25 cellular contexts compared by ENCODE assay signal in the genomic region with DNA sequence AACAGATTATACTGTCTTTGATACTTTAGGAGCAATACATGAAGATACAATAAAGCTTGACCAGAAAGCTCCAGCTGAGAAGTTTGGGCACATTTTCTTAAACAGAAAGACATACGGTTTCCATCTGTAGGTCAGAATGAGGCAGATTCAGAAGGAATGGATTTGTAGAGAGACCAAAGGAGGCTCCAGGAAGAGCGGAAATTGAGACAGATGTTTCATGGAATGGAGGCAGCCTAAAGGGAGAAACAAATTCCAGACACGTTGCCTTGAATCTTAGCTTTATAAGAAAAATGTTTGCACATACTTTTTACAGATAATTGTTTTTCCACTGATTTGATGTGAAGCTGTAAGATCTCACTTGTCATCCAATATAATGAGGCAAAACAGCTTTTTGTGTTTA. TPM values are rescaled to one million over a fixed set of nuclear protein-coding genes. Genes with fewer than 3 reads are reported as not detected.
DNase-seq lines count a peak whose midpoint lies in the region; ATAC-seq and TF ChIP-seq lines count a peak whose summit lies in the region.
"Had no signal": no experiment of that assay in that cellular context is flagged by ENCODE, and none has a peak within 500 bp of the region (broad histone marks: within the 10 kb centered on the region; RNA-seq: fewer than 3 reads in every experiment).

No MANE protein-coding gene starts in this region.

- H3K79me2 ChIP-seq in parathyroid adenoma, result no peaks in the 10 kb centered on the region

- H2AFZ ChIP-seq in parathyroid adenoma, result peak overlapping the region; percentile 44

- ATAC-seq in GM19023 (IDR thresholded peaks at IDR 0.05; ENCODE audit: unreplicated experiment) (no peak), HG02678 (IDR thresholded peaks at IDR 0.05; ENCODE audit: unreplicated experiment) (no peak)
- ATAC-seq: A549; activated CD8-positive, alpha-beta T cell treated with anti-CD3 and anti-CD28 coated beads, Interleukin-2, amount 10 ng/mL, durations not matched to agents 7 days and 5 days; activated naive CD4-positive, alpha-beta T cell treated with anti-CD3 and anti-CD28 coated beads, Interleukin-2, amount 50 U/mL, for 72 hours; activated T-cell treated with anti-CD3 and anti-CD28 coated beads, Interleukin-2, amount 50 U/mL, for 72 hours; body of pancreas; gastroesophageal sphincter; HCT116 had no signal

- H3K9ac ChIP-seq in parathyroid adenoma, result no peak overlapping the region

- no peaks in the 10 kb centered on the region for H3K27me3 ChIP-seq in parathyroid adenoma (ENCODE audit: control insufficient read depth, insufficient read depth, low read length)
- H3K27me3 ChIP-seq: body of pancreas, colonic mucosa, gastroesophageal sphincter, SJCRH30, upper lobe of left lung had no signal

- no peaks in the 10 kb centered on the region for H3K9me3 Mint-ChIP-seq in HFFc6
- H3K9me3 Mint-ChIP-seq: activated naive CD4-positive, alpha-beta T cell treated with anti-CD3 and anti-CD28 coated beads, Interleukin-2, amount 50 U/mL, for 72 hours; activated T-cell treated with anti-CD3 and anti-CD28 coated beads, Interleukin-2, amount 50 U/mL, for 72 hours had no signal

- peaks cover 23% of the 10 kb centered on the region for H3K4me1 Mint-ChIP-seq in HFFc6 (ENCODE audit: low read depth)
- H3K4me1 Mint-ChIP-seq: CD4-positive, CD25-positive, alpha-beta regulatory T cell had no signal

- no peak overlapping the region for H3K4me2 ChIP-seq in parathyroid adenoma (ENCODE audit: low read length)
- H3K4me2 ChIP-seq: A549 had no signal

- H3K4me1 ChIP-seq in parathyroid adenoma, result no peaks in the 10 kb centered on the region
- H3K4me1 ChIP-seq: A549, body of pancreas, colonic mucosa, gastroesophageal sphincter, SJCRH30 had no signal

- H3K36me3 ChIP-seq in parathyroid adenoma (ENCODE audit: control insufficient read depth, insufficient read depth, low read length), result no peaks in the 10 kb centered on the region
- H3K36me3 ChIP-seq: colonic mucosa, gastroesophageal sphincter, SJCRH30, upper lobe of left lung had no signal

- DNase-seq in AG09309 (ENCODE audit: low read depth) (peak; percentile 43), HFFc6 (no peak), fibroblast of the aortic adventitia (ENCODE audit: low read depth) (peak; percentile 65), kidney glomerular epithelial cell (lab: John Stamatoyannopoulos, UW) (no peak), H4 (ENCODE audit: low spot score) (no peak)
- DNase-seq: activated CD4-positive, CD25-positive, alpha-beta regulatory T cell; activated CD8-positive, alpha-beta T cell treated with anti-CD3 and anti-CD28 coated beads, Interleukin-2, amount 10 ng/mL, durations not matched to agents 7 days and 5 days; activated T-cell treated with anti-CD3 and anti-CD28 coated beads, Interleukin-2, amount 50 U/mL, for 72 hours; body of pancreas; CD4-positive, CD25-positive, alpha-beta regulatory T cell; colonic mucosa; NCI-H1436 treated with DMSO at 0.1 percent for 48 hours; NCI-H526 treated with DMSO at 0.1 percent for 48 hours; right cardiac atrium; SJCRH30; stimulated activated naive CD4-positive, alpha-beta T cell treated with Interleukin-2 at 50 U/mL for 16 hours; upper lobe of left lung had no signal

- no peak overlapping the region for H3K27ac ChIP-seq in parathyroid adenoma
- H3K27ac ChIP-seq: A549, body of pancreas, colonic mucosa, SJCRH30 had no signal

- H3K4me3 ChIP-seq in AG09309 (ENCODE audit: control insufficient read depth, low read depth, low read length) (no peak overlapping the region), fibroblast of the aortic adventitia (ENCODE audit: low read depth, low read length) (no peak overlapping the region), parathyroid adenoma (ENCODE audit: low read depth, low read length) (no peak overlapping the region)
- H3K4me3 ChIP-seq: A549, body of pancreas, colonic mucosa, gastroesophageal sphincter, SJCRH30, upper lobe of left lung had no signal

- H3K9me3 ChIP-seq in parathyroid adenoma (ENCODE audit: control insufficient read depth, low read length), result no peaks in the 10 kb centered on the region
- H3K9me3 ChIP-seq: A549, body of pancreas, colonic mucosa, gastroesophageal sphincter, SJCRH30, upper lobe of left lung had no signal

- peaks cover 2% of the 10 kb centered on the region; the same call in 1 of the 2 replicates for H3K27me3 Mint-ChIP-seq in HFFc6 (ENCODE audit: insufficient read depth)
- H3K27me3 Mint-ChIP-seq: CD4-positive, CD25-positive, alpha-beta regulatory T cell had no signal

- no peaks in the 10 kb centered on the region for H3K36me3 Mint-ChIP-seq in HFFc6 (ENCODE audit: low read depth)
- H3K36me3 Mint-ChIP-seq: activated naive CD4-positive, alpha-beta T cell treated with anti-CD3 and anti-CD28 coated beads, Interleukin-2, amount 50 U/mL, for 72 hours; CD4-positive, CD25-positive, alpha-beta regulatory T cell had no signal

- peak overlapping the region; percentile 73 for H3K27ac Mint-ChIP-seq in HFFc6
- H3K27ac Mint-ChIP-seq: activated CD8-positive, alpha-beta T cell treated with anti-CD3 and anti-CD28 coated beads, Interleukin-2, amount 10 ng/mL, durations not matched to agents 7 days and 5 days; activated naive CD4-positive, alpha-beta T cell treated with anti-CD3 and anti-CD28 coated beads, Interleukin-2, amount 50 U/mL, for 72 hours; activated T-cell treated with anti-CD3 and anti-CD28 coated beads, Interleukin-2, amount 50 U/mL, for 72 hours; CD4-positive, CD25-positive, alpha-beta regulatory T cell had no signal

- peak overlapping the region; percentile 35; the same call in 1 of the 2 replicates for H3K4me3 Mint-ChIP-seq in HFFc6
- H3K4me3 Mint-ChIP-seq: activated CD8-positive, alpha-beta T cell treated with anti-CD3 and anti-CD28 coated beads, Interleukin-2, amount 10 ng/mL, durations not matched to agents 7 days and 5 days; activated T-cell treated with anti-CD3 and anti-CD28 coated beads, Interleukin-2, amount 50 U/mL, for 72 hours; CD4-positive, CD25-positive, alpha-beta regulatory T cell had no signal

- TF ChIP-seq CTCF in AG09309 (IDR thresholded peaks at IDR 0.05; ENCODE audit: control insufficient read depth, insufficient read depth, low read depth, low read length, missing control alignments) (no peak), HFFc6 (IDR thresholded peaks at IDR 0.05) (no peak), fibroblast of the aortic adventitia (IDR thresholded peaks at IDR 0.05; ENCODE audit: insufficient read depth, low read length) (no peak), parathyroid adenoma (IDR thresholded peaks at IDR 0.05) (no peak)

RNA-seq across cellular contexts. Expression of a gene that starts 24.8 kb away (rescaled TPM):
- total RNA-seq in HFFc6 (2021; fragmentation: NEBNext Ultra II Directional; extraction: Animal tissue kit (Norgen Biotek cat#: 25700)), result not detected
- total RNA-seq in fibroblast of the aortic adventitia (ENCODE audit: low replicate concordance), result not detected in 2 replicates
- 5.6 and 7.6 TPM in 2 replicates for total RNA-seq in H4 (2014; rRNA removed; shearing (Covaris generic))
- total RNA-seq: activated CD8-positive, alpha-beta T cell treated with anti-CD3 and anti-CD28 coated beads, Interleukin-2, amount 10 ng/mL, durations not matched to agents 7 days and 5 days; activated naive CD4-positive, alpha-beta T cell treated with anti-CD3 and anti-CD28 coated beads, Interleukin-2, amount 50 U/mL, for 72 hours; activated T-cell treated with anti-CD3 and anti-CD28 coated beads, Interleukin-2, amount 50 U/mL, for 72 hours; body of pancreas; CD4-positive, CD25-positive, alpha-beta regulatory T cell; colonic mucosa; gastroesophageal sphincter; liver; right cardiac atrium; SJCRH30; upper lobe of left lung had no signal

RNA-seq across cellular contexts. Expression of a gene that starts 25.0 kb away (rescaled TPM):
- not detected for total RNA-seq in HFFc6 (2021; fragmentation: NEBNext Ultra II Directional; extraction: Animal tissue kit (Norgen Biotek cat#: 25700))
- total RNA-seq in fibroblast of the aortic adventitia (ENCODE audit: low replicate concordance), result not detected in 2 replicates
- not detected in 2 replicates for total RNA-seq in H4 (2014; rRNA removed; shearing (Covaris generic))
- total RNA-seq: activated CD8-positive, alpha-beta T cell treated with anti-CD3 and anti-CD28 coated beads, Interleukin-2, amount 10 ng/mL, durations not matched to agents 7 days and 5 days; activated naive CD4-positive, alpha-beta T cell treated with anti-CD3 and anti-CD28 coated beads, Interleukin-2, amount 50 U/mL, for 72 hours; activated T-cell treated with anti-CD3 and anti-CD28 coated beads, Interleukin-2, amount 50 U/mL, for 72 hours; body of pancreas; CD4-positive, CD25-positive, alpha-beta regulatory T cell; colonic mucosa; gastroesophageal sphincter; liver; right cardiac atrium; SJCRH30; upper lobe of left lung had no signal

Comparison
In these comparisons a context has a peak if more than half of its experiments do, and no peak if none do; other contexts are left out.
1. DNase-seq: peak in AG09309 (single experiment) and fibroblast of the aortic adventitia (single experiment); none in HFFc6 (single experiment), kidney glomerular epithelial cell (single experiment) and H4 (single experiment).